13 cellular contexts compared by ENCODE assay signal in genomic region chr6:15990179-15990578, GRCh38.
"Had no signal": no experiment of that assay in that cellular context is flagged by ENCODE, and none has a peak within 500 bp of the region (broad histone marks: within the 10 kb centered on the region; RNA-seq: fewer than 3 reads in every experiment).

No MANE protein-coding gene starts in this region.

- H3K27me3 Mint-ChIP-seq: activated B cell treated with CpG ODN at 0.5 μM for 24 hours; naive thymus-derived CD8-positive, alpha-beta T cell; type B pancreatic cell had no signal

- H3K36me3 Mint-ChIP-seq: activated naive CD8-positive, alpha-beta T cell treated with anti-CD3 and anti-CD28 coated beads, Interleukin-2, amount 10 ng/mL, durations not matched to agents 7 days and 5 days; immature natural killer cell; naive thymus-derived CD8-positive, alpha-beta T cell; type B pancreatic cell had no signal

- H3K27ac Mint-ChIP-seq: activated B cell treated with CpG ODN at 0.5 μM for 24 hours; activated naive CD8-positive, alpha-beta T cell treated with anti-CD3 and anti-CD28 coated beads, Interleukin-2, amount 10 ng/mL, durations not matched to agents 7 days and 5 days; dendritic cell treated with granulocyte-macrophage colony-stimulating factor and Interleukin-4, amounts not matched to agents 40 ng/mL and 50 ng/mL, for 4 days; naive thymus-derived CD8-positive, alpha-beta T cell; type B pancreatic cell had no signal

- H3K4me3 Mint-ChIP-seq: activated B cell treated with CpG ODN at 0.5 μM for 24 hours; activated naive CD8-positive, alpha-beta T cell treated with anti-CD3 and anti-CD28 coated beads, Interleukin-2, amount 10 ng/mL, durations not matched to agents 7 days and 5 days; activated T-cell treated with anti-CD3 and anti-CD28 coated beads, Interleukin-2, amount 50 U/mL, for 4 hours; dendritic cell treated with granulocyte-macrophage colony-stimulating factor and Interleukin-4, amounts not matched to agents 40 ng/mL and 50 ng/mL, for 4 days; immature natural killer cell; naive thymus-derived CD8-positive, alpha-beta T cell; type B pancreatic cell had no signal

- DNase-seq: activated B cell treated with CpG ODN at 0.5 μM for 24 hours; activated naive CD8-positive, alpha-beta T cell treated with anti-CD3 and anti-CD28 coated beads, Interleukin-2, amount 10 ng/mL, durations not matched to agents 7 days and 5 days; activated T-cell treated with anti-CD3 and anti-CD28 coated beads, Interleukin-2, amount 50 U/mL, for 4 hours; aorta; head of caudate nucleus; immature natural killer cell; mesenchymal stem cell; naive thymus-derived CD8-positive, alpha-beta T cell; stimulated activated CD4-positive, alpha-beta T cell treated with anti-CD3 and anti-CD28 coated beads, Interleukin-1b, Interleukin-23, amount 100 ng/mL, for 48 hours had no signal

- H3K9me3 Mint-ChIP-seq: activated B cell treated with CpG ODN at 0.5 μM for 24 hours; activated naive CD8-positive, alpha-beta T cell treated with anti-CD3 and anti-CD28 coated beads, Interleukin-2, amount 10 ng/mL, durations not matched to agents 7 days and 5 days; activated T-cell treated with anti-CD3 and anti-CD28 coated beads, Interleukin-2, amount 50 U/mL, for 4 hours; dendritic cell treated with granulocyte-macrophage colony-stimulating factor and Interleukin-4, amounts not matched to agents 40 ng/mL and 50 ng/mL, for 4 days; naive thymus-derived CD8-positive, alpha-beta T cell had no signal

- FAIRE-seq: bronchial epithelial cell, frontal cortex had no signal

- ATAC-seq: activated T-cell treated with anti-CD3 and anti-CD28 coated beads, Interleukin-2, amount 50 U/mL, for 4 hours; naive thymus-derived CD8-positive, alpha-beta T cell had no signal
